17 cellular contexts compared by ENCODE assay signal in the genomic region with DNA sequence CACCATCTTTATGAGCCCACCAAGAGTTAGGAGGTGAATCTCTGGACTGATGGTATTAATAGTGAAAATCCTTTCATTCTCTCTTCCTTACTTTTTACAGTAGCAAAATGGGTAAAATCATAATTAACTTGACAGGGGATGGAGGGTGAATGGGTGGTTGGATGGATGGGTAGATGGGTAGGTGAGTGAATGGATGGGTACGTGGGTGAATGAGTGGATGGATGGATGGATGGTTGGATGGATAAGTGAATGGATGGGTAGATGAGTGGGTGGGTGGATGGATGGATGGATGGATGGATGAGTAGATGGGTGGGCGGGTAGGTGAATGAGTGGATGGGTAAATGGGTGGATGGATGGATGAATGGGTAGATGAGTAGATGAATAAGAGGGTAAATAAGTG.
DNase-seq lines count a peak whose midpoint lies in the region; ATAC-seq and TF ChIP-seq lines count a peak whose summit lies in the region.
"Had no signal": no experiment of that assay in that cellular context is flagged by ENCODE, and none has a peak within 500 bp of the region (broad histone marks: within the 10 kb centered on the region; RNA-seq: fewer than 3 reads in every experiment).

No MANE protein-coding gene starts in this region.

- TF ChIP-seq POLR2A in IMR-90 (IDR thresholded peaks at IDR 0.05; ENCODE audit: low read depth, low read length) = no peak

- no peak overlapping the region for H3K9ac ChIP-seq in IMR-90 (ENCODE audit: low read depth, low read length)
- H3K9ac ChIP-seq: BLaER1 had no signal

- intact Hi-C loops in Right ventricle myocardium superior (cut with DNase I) = no loop called here
- intact Hi-C loops in IMR-90 (cut with micrococcal nuclease) = no loop called here

- H4K91ac ChIP-seq in IMR-90 (ENCODE audit: insufficient read depth, low read depth, low read length) = no peak overlapping the region

- DNase-seq in cardiac muscle cell (ENCODE audit: low read depth in 1 of 2, low spot score in 1 of 2) (no peak), Right ventricle myocardium superior (no peak), IMR-90 (no peak), type B pancreatic cell (ENCODE audit: extremely low spot score, unreplicated experiment) (no peak), H4 (ENCODE audit: low spot score) (no peak)
- DNase-seq in stimulated activated CD4-positive, alpha-beta T cell treated with anti-CD3 and anti-CD28 coated beads, Interleukin-4, amount 100 ng/mL, for 4 hours = no peak
- DNase-seq: Caco-2; CD4-positive, CD25-positive, alpha-beta regulatory T cell; CD8-positive, alpha-beta T cell; DMS153; DND-41 had no signal

- no peak overlapping the region for H3K4ac ChIP-seq in IMR-90 (ENCODE audit: low read depth, low read length)

- no peak overlapping the region for H2AK5ac ChIP-seq in IMR-90 (ENCODE audit: low read depth, low read length)

- ATAC-seq in Right ventricle myocardium superior (ENCODE audit: poor library complexity) (no peak), IMR-90 (ENCODE audit: low read depth) (no peak)
- ATAC-seq: CD8-positive, alpha-beta T cell; GM23338 had no signal

- no peaks in the 10 kb centered on the region for H3K9me3 ChIP-seq in cardiac muscle cell (ENCODE audit: low read depth)
- peaks cover 22% of the 10 kb centered on the region for H3K9me3 ChIP-seq in IMR-90 (ENCODE audit: control insufficient read depth, insufficient read depth, low read length)
- H3K9me3 ChIP-seq: HAP-1 had no signal

- H3K36me3 ChIP-seq in cardiac muscle cell = peaks cover 4% of the 10 kb centered on the region
- no peaks in the 10 kb centered on the region for H3K36me3 ChIP-seq in IMR-90 (ENCODE audit: control insufficient read depth, insufficient read depth, low read length)
- H3K36me3 ChIP-seq: BLaER1, HAP-1 had no signal

- H2BK15ac ChIP-seq in IMR-90 (ENCODE audit: low read depth, low read length) = no peak overlapping the region

- dilution Hi-C loops in IMR-90 (cut with HindIII; ENCODE audit: low sequenced_read_pairs, unreplicated experiment) = no loop called here

- no peaks in the 10 kb centered on the region for H4K20me1 ChIP-seq in IMR-90 (ENCODE audit: insufficient read depth, low read length)
- H4K20me1 ChIP-seq: BLaER1 had no signal

- H3K4me3 ChIP-seq in cardiac muscle cell (no peak overlapping the region), IMR-90 (ENCODE audit: insufficient read depth, low read depth, low read length) (no peak overlapping the region)
- H3K4me3 ChIP-seq: BLaER1, GM23338, HAP-1 had no signal

- CTCF ChIA-PET in IMR-90 (lab: Yijun Ruan, JAX) = no interaction called here

- no peak overlapping the region for H4K5ac ChIP-seq in IMR-90 (ENCODE audit: low read depth, low read length)

- no peak overlapping the region for H2AK9ac ChIP-seq in IMR-90 (replicated peaks; ENCODE audit: low read depth, low read length, poor library complexity)

- H3K27ac Mint-ChIP-seq in type B pancreatic cell = peak overlapping the region; percentile 62
- H3K27ac Mint-ChIP-seq: B cell; CD8-positive, alpha-beta T cell; GM23338 had no signal

- in situ Hi-C loops in IMR-90 (cut with MboI; ENCODE audit: low sequenced_read_pairs) = no loop called here

- 67% methylated on average over 1 of the region's 2 CpGs; no CpG with 5 or more reads in 1 of the 2 experiments for WGBS in IMR-90 (ENCODE audit: extremely low coverage in 2 of 2, insufficient read length in 1 of 2), 2 experiments

- H3K4me3 Mint-ChIP-seq in type B pancreatic cell = no peak overlapping the region
- H3K4me3 Mint-ChIP-seq: B cell; CD4-positive, CD25-positive, alpha-beta regulatory T cell; CD8-positive, alpha-beta T cell; GM23338 had no signal

- H3K18ac ChIP-seq in IMR-90 (ENCODE audit: low read depth, low read length) = no peak overlapping the region

- no peak overlapping the region for H4K8ac ChIP-seq in IMR-90 (ENCODE audit: low read depth in 2 of 2, low read length in 2 of 2)

- peaks cover 28% of the 10 kb centered on the region for H3K4me1 ChIP-seq in cardiac muscle cell (ENCODE audit: low read depth)
- no peaks in the 10 kb centered on the region for H3K4me1 ChIP-seq in IMR-90 (ENCODE audit: control insufficient read depth, insufficient read depth, low read length)
- H3K4me1 ChIP-seq: Caco-2, HAP-1 had no signal

- BruUV-seq in IMR-90 (replicated peaks; lab: Mats Ljungman, UMichigan) = no TSS peak

- no peak overlapping the region for H3K23ac ChIP-seq in IMR-90 (ENCODE audit: low read depth, low read length)

- no peak overlapping the region for H3K14ac ChIP-seq in IMR-90 (replicated peaks; ENCODE audit: low read depth, low read length)

- H2BK20ac ChIP-seq in IMR-90 (ENCODE audit: low read depth, low read length) = no peak overlapping the region

- H3K56ac ChIP-seq in IMR-90 (ENCODE audit: extremely low read depth, insufficient read depth, low read length) = no peak overlapping the region

- TF ChIP-seq RAD21 in IMR-90 (IDR thresholded peaks at IDR 0.05; ENCODE audit: low read length) = no peak

- peaks cover 44% of the 10 kb centered on the region for H3K36me3 Mint-ChIP-seq in type B pancreatic cell
- H3K36me3 Mint-ChIP-seq: CD4-positive, CD25-positive, alpha-beta regulatory T cell; CD8-positive, alpha-beta T cell had no signal

- H3K4me2 ChIP-seq in IMR-90 (ENCODE audit: low read depth, low read length) = no peak overlapping the region
- H3K4me2 ChIP-seq: BLaER1, GM23338 had no signal

- no peak overlapping the region for H2BK120ac ChIP-seq in IMR-90 (ENCODE audit: low read depth, low read length)

- POLR2A ChIA-PET in IMR-90 (lab: Charles Lee; ENCODE audit: unreplicated experiment) = no interaction called here

- peaks cover 17% of the 10 kb centered on the region for H3K4me1 Mint-ChIP-seq in type B pancreatic cell (ENCODE audit: unreplicated experiment)
- H3K4me1 Mint-ChIP-seq: B cell; CD4-positive, CD25-positive, alpha-beta regulatory T cell had no signal

- no peak for TF ChIP-seq CTCF in cardiac muscle cell (IDR thresholded peaks at IDR 0.05; ENCODE audit: low read depth, low read length)
- TF ChIP-seq CTCF in IMR-90 (conservative IDR thresholded peaks at IDR 0.05; ENCODE audit: low read depth, low read length) = no peak
- no peak for TF ChIP-seq CTCF in type B pancreatic cell (conservative IDR thresholded peaks at IDR 0.05)

- H3K9me3 Mint-ChIP-seq in type B pancreatic cell = no peaks in the 10 kb centered on the region

- H3K79me1 ChIP-seq in IMR-90 (ENCODE audit: low read depth in 1 of 2, low read length in 2 of 2) = no peaks in the 10 kb centered on the region

- H3K27me3 ChIP-seq in cardiac muscle cell (no peaks in the 10 kb centered on the region), IMR-90 (ENCODE audit: control insufficient read depth, insufficient read depth, low read length) (no peaks in the 10 kb centered on the region)
- H3K27me3 ChIP-seq: BLaER1 had no signal

- no peak overlapping the region for H2AFZ ChIP-seq in IMR-90 (replicated peaks; ENCODE audit: low read length, poor library complexity)
- H2AFZ ChIP-seq: GM23338 had no signal

- no peaks in the 10 kb centered on the region for H3K9me1 ChIP-seq in IMR-90 (ENCODE audit: insufficient read depth, low read length)

- H3K27ac ChIP-seq in cardiac muscle cell = peak overlapping the region; percentile 68
- H3K27ac ChIP-seq in IMR-90 (ENCODE audit: insufficient read depth, low read length) = no peak overlapping the region
- H3K27ac ChIP-seq: 22Rv1, BLaER1, C4-2B had no signal

- H3K27me3 Mint-ChIP-seq in type B pancreatic cell = no peaks in the 10 kb centered on the region

- peak overlapping the region; percentile 26 for H2BK5ac ChIP-seq in IMR-90 (ENCODE audit: low read depth, low read length, poor library complexity, severe bottlenecking)

TF ChIP-seq in IMR-90, 13 proteins besides CTCF, POLR2A, EP300 and RAD21:
- TF ChIP-seq CEBPB (IDR thresholded peaks at IDR 0.05; ENCODE audit: low read depth, low read length) (no peak), RFX5 (IDR thresholded peaks at IDR 0.05; ENCODE audit: low read depth, low read length) (no peak), SMC3 (IDR thresholded peaks at IDR 0.05; ENCODE audit: low read depth, low read length) (no peak), MAFK (IDR thresholded peaks at IDR 0.05; ENCODE audit: low read depth, low read length) (no peak), RCOR1 (IDR thresholded peaks at IDR 0.05; ENCODE audit: insufficient replicate concordance, low read length) (no peak), BHLHE40 (IDR thresholded peaks at IDR 0.05; ENCODE audit: low read depth, low read length) (no peak), FOS (IDR thresholded peaks at IDR 0.05; ENCODE audit: low read depth, low read length) (no peak), NFE2L2 (IDR thresholded peaks at IDR 0.05; ENCODE audit: low read depth, low read length) (no peak)
